Comparison of ENCODE assay signal across 27 cellular contexts in genomic region chr1:11652203-11652780, GRCh38. TPM values are rescaled to one million over a fixed set of nuclear protein-coding genes. Genes with fewer than 3 reads are reported as not detected.
A peak's percentile ranks its signal among the peaks of the same experiment; 100 is the strongest.
DNase-seq lines count a peak whose midpoint lies in the region; ATAC-seq and TF ChIP-seq lines count a peak whose summit lies in the region.
"Had no signal": no experiment of that assay in that cellular context is flagged by ENCODE, and none has a peak within 500 bp of the region (broad histone marks: within the 10 kb centered on the region; RNA-seq: fewer than 3 reads in every experiment).

No MANE protein-coding gene starts in this region.

- no peak for ATAC-seq in CD4-positive, alpha-beta T cell (ENCODE audit: poor library complexity)
- ATAC-seq in naive thymus-derived CD8-positive, alpha-beta T cell: no peak
- ATAC-seq in upper lobe of right lung (no peak), GM21576 (IDR thresholded peaks at IDR 0.05; ENCODE audit: unreplicated experiment) (no peak)
- ATAC-seq: GM12878, heart left ventricle, left lobe of liver, SK-N-SH treated with all-trans-retinoic acid at 6 μM for 48 hours, WTC11 had no signal

- H3K27ac Mint-ChIP-seq in CD4-positive, alpha-beta T cell: peak overlapping the region; percentile 51
- no peak overlapping the region for H3K27ac Mint-ChIP-seq in activated T-helper 1 cell treated with anti-CD3 and anti-CD28 coated beads, Interleukin-12 subunit alpha, Interleukin-12 subunit beta, Interleukin-2, Interleukin-4 antibody, amounts not matched to agents 30 ng/mL and 10 ng/mL and 1 ng/mL, durations not matched to agents 14 hours and 24 hours and 36 hours
- peak overlapping the region in 5 of 10 donors; percentile 52 to 88 (median 64) for H3K27ac Mint-ChIP-seq in naive thymus-derived CD8-positive, alpha-beta T cell
- H3K27ac Mint-ChIP-seq: nephron progenitor cell, WTC11 had no signal

- no peak overlapping the region for H3K27ac ChIP-seq in CD4-positive, alpha-beta T cell (ENCODE audit: low read depth, low read length)
- H3K27ac ChIP-seq in upper lobe of right lung: no peak overlapping the region
- H3K27ac ChIP-seq: heart left ventricle, prostate gland had no signal

- peak overlapping the region; percentile 39; the same call in 1 of the 2 replicates for H3K9ac ChIP-seq in ES-I3 (ENCODE audit: low read depth, low read length)

- H3K9me3 ChIP-seq in CD4-positive, alpha-beta T cell (ENCODE audit: control insufficient read depth, low read length): no peaks in the 10 kb centered on the region
- H3K9me3 ChIP-seq in ES-I3 (ENCODE audit: control insufficient read depth, insufficient read depth, low read length) (no peaks in the 10 kb centered on the region), upper lobe of right lung (no peaks in the 10 kb centered on the region)
- H3K9me3 ChIP-seq: heart left ventricle, prostate gland had no signal

- peaks cover 51% of the 10 kb centered on the region for H3K4me1 Mint-ChIP-seq in CD4-positive, alpha-beta T cell (ENCODE audit: low read depth)
- peaks cover 23% of the 10 kb centered on the region for H3K4me1 Mint-ChIP-seq in activated T-helper 1 cell treated with anti-CD3 and anti-CD28 coated beads, Interleukin-12 subunit alpha, Interleukin-12 subunit beta, Interleukin-2, Interleukin-4 antibody, amounts not matched to agents 30 ng/mL and 10 ng/mL and 1 ng/mL, durations not matched to agents 14 hours and 24 hours and 36 hours (ENCODE audit: low read depth)
- H3K4me1 Mint-ChIP-seq in naive thymus-derived CD8-positive, alpha-beta T cell: peaks cover 12 to 45% (median 36%) of the 10 kb centered on the region in 4 donors

- H3K4me3 Mint-ChIP-seq in CD4-positive, alpha-beta T cell: peak overlapping the region; percentile 80
- peak overlapping the region; percentile 45 for H3K4me3 Mint-ChIP-seq in activated T-helper 1 cell treated with anti-CD3 and anti-CD28 coated beads, Interleukin-12 subunit alpha, Interleukin-12 subunit beta, Interleukin-2, Interleukin-4 antibody, amounts not matched to agents 30 ng/mL and 10 ng/mL and 1 ng/mL, durations not matched to agents 14 hours and 24 hours and 36 hours
- H3K4me3 Mint-ChIP-seq in naive thymus-derived CD8-positive, alpha-beta T cell: peak overlapping the region in 8 of 10 donors; percentile 12 to 85 (median 60)
- H3K4me3 Mint-ChIP-seq: nephron progenitor cell had no signal

- CTCF ChIA-PET in CD4-positive, alpha-beta T cell (lab: Charles Lee): interaction anchor here (0.6 to 4.6 kb wide), 3 partner anchors 12 to 849 kb away, joined by 3 to 33 read pairs (median 14); partner anchors contain the start of gene FBXO6

- POLR2A ChIA-PET in CD4-positive, alpha-beta T cell (lab: Charles Lee): interaction anchor here (1.1 to 4.6 kb wide), 4 partner anchors 12 to 256 kb away, joined by 3 to 47 read pairs (median 16); partner anchors contain the start of gene FBXO6
- POLR2A ChIA-PET in naive thymus-derived CD8-positive, alpha-beta T cell (lab: Charles Lee): interaction anchor here (7.3 kb wide), 1 partner anchor 67 kb away, joined by 70 read pairs; no protein-coding TSS in a partner anchor

- no peak for DNase-seq in CD4-positive, alpha-beta T cell
- DNase-seq in activated T-helper 1 cell treated with anti-CD3 and anti-CD28 coated beads, Interleukin-12 subunit alpha, Interleukin-12 subunit beta, Interleukin-2, Interleukin-4 antibody, amounts not matched to agents 30 ng/mL and 10 ng/mL and 1 ng/mL, durations not matched to agents 14 hours and 24 hours and 36 hours (ENCODE audit: low spot score): no peak
- no peak for DNase-seq in naive thymus-derived CD8-positive, alpha-beta T cell
- DNase-seq in retina (no peak), upper lobe of right lung (no peak), NCI-H2107 (lab: John Stamatoyannopoulos, UW) (no peak)
- DNase-seq: activated CD4-positive, alpha-beta T cell treated with anti-CD3 and anti-CD28 coated beads, Interleukin-2, amount 50 U/mL, for 4 hours; activated CD8-positive, alpha-beta memory T cell treated with anti-CD3 and anti-CD28 coated beads, Interleukin-2, amount 50 U/mL, for 4 hours; activated effector memory CD4-positive, alpha-beta T cell treated with Interleukin-2 at 50 U/mL for 16 hours; DMS79; dorsolateral prefrontal cortex; heart left ventricle; NCI-H1092 treated with DMSO at 0.1 percent for 48 hours; NCI-H2029 treated with DMSO at 0.1 percent for 48 hours; nephron progenitor cell; stimulated activated CD4-positive, alpha-beta T cell treated with anti-CD3 and anti-CD28 coated beads, Interleukin-1b, Interleukin-23, amount 100 ng/mL, for 48 hours; stimulated activated naive CD4-positive, alpha-beta T cell; T1000 had no signal

- H3K36me3 ChIP-seq in ES-I3 (ENCODE audit: insufficient read depth, low read length) (0 out of 2 replicates have a peak, but pooled peaks cover 3% of the 10 kb centered on the region), upper lobe of right lung (peaks cover 8% of the 10 kb centered on the region)
- H3K36me3 ChIP-seq: prostate gland had no signal

- no peak overlapping the region for H3K4me3 ChIP-seq in upper lobe of right lung
- H3K4me3 ChIP-seq: GM12878, heart left ventricle, prostate gland, skin epidermis had no signal

- H3K27me3 Mint-ChIP-seq in CD4-positive, alpha-beta T cell: no peaks in the 10 kb centered on the region
- H3K27me3 Mint-ChIP-seq in activated T-helper 1 cell treated with anti-CD3 and anti-CD28 coated beads, Interleukin-12 subunit alpha, Interleukin-12 subunit beta, Interleukin-2, Interleukin-4 antibody, amounts not matched to agents 30 ng/mL and 10 ng/mL and 1 ng/mL, durations not matched to agents 14 hours and 24 hours and 36 hours (ENCODE audit: insufficient read depth): peaks cover 17% of the 10 kb centered on the region
- H3K27me3 Mint-ChIP-seq in naive thymus-derived CD8-positive, alpha-beta T cell: no peaks in the 10 kb centered on the region

- H3K27me3 ChIP-seq in CD4-positive, alpha-beta T cell (ENCODE audit: control insufficient read depth, insufficient read depth, low read length): no peaks in the 10 kb centered on the region
- H3K27me3 ChIP-seq in upper lobe of right lung: no peaks in the 10 kb centered on the region
- H3K27me3 ChIP-seq: dorsolateral prefrontal cortex had no signal

- no peaks in the 10 kb centered on the region for H3K9me3 Mint-ChIP-seq in CD4-positive, alpha-beta T cell
- H3K9me3 Mint-ChIP-seq in activated T-helper 1 cell treated with anti-CD3 and anti-CD28 coated beads, Interleukin-12 subunit alpha, Interleukin-12 subunit beta, Interleukin-2, Interleukin-4 antibody, amounts not matched to agents 30 ng/mL and 10 ng/mL and 1 ng/mL, durations not matched to agents 14 hours and 24 hours and 36 hours: no peaks in the 10 kb centered on the region
- no peaks in the 10 kb centered on the region for H3K9me3 Mint-ChIP-seq in naive thymus-derived CD8-positive, alpha-beta T cell
- H3K9me3 Mint-ChIP-seq: nephron progenitor cell, WTC11 had no signal

- peaks cover 8% of the 10 kb centered on the region for H3K36me3 Mint-ChIP-seq in CD4-positive, alpha-beta T cell (ENCODE audit: low read depth)
- H3K36me3 Mint-ChIP-seq in activated T-helper 1 cell treated with anti-CD3 and anti-CD28 coated beads, Interleukin-12 subunit alpha, Interleukin-12 subunit beta, Interleukin-2, Interleukin-4 antibody, amounts not matched to agents 30 ng/mL and 10 ng/mL and 1 ng/mL, durations not matched to agents 14 hours and 24 hours and 36 hours (ENCODE audit: low read depth): peaks cover 2% of the 10 kb centered on the region
- H3K36me3 Mint-ChIP-seq in naive thymus-derived CD8-positive, alpha-beta T cell: peaks cover 0 to 5% (median 0%) of the 10 kb centered on the region in 3 donors

- H3K4me1 ChIP-seq in ES-I3 (ENCODE audit: insufficient read depth, low read length): peaks cover 28% of the 10 kb centered on the region
- peaks cover 31% of the 10 kb centered on the region for H3K4me1 ChIP-seq in upper lobe of right lung

- no peak for TF ChIP-seq CTCF in CD4-positive, alpha-beta T cell (IDR thresholded peaks at IDR 0.05)
- no peak for TF ChIP-seq CTCF in upper lobe of right lung (IDR thresholded peaks at IDR 0.05)

- intact Hi-C loops in CD4-positive, alpha-beta T cell (cut with DNase I, micrococcal nuclease): loop anchor here in 1 of 2 experiments (5.0 kb wide), 2 partner anchors 155 to 255 kb away; partner anchors contain the start of genes CLCN6 and MTHFR
- intact Hi-C loops in activated T-helper 1 cell treated with anti-CD3 and anti-CD28 coated beads, Interleukin-12 subunit alpha, Interleukin-12 subunit beta, Interleukin-2, Interleukin-4 antibody, amounts not matched to agents 30 ng/mL and 10 ng/mL and 1 ng/mL, durations not matched to agents 14 hours and 24 hours and 36 hours (cut with micrococcal nuclease): loop anchor here (5.0 kb wide), 2 partner anchors 155 to 255 kb away; partner anchors contain the start of genes CLCN6 and MTHFR
- intact Hi-C loops in upper lobe of right lung (cut with DNase I): loop anchor here (5.0 kb wide), 1 partner anchor 70 kb away; no protein-coding TSS in a partner anchor

RNA-seq across cellular contexts. Expression of gene FBXO2, which starts 1.9 kb away (rescaled TPM):
- total RNA-seq in CD4-positive, alpha-beta T cell: 1 to 10 TPM; 3.2 to 3.7 TPM
- total RNA-seq in activated T-helper 1 cell treated with anti-CD3 and anti-CD28 coated beads, Interleukin-12 subunit alpha, Interleukin-12 subunit beta, Interleukin-2, Interleukin-4 antibody, amounts not matched to agents 30 ng/mL and 10 ng/mL and 1 ng/mL, durations not matched to agents 14 hours and 24 hours and 36 hours: 0.60 and 0.93 TPM in 2 replicates
- total RNA-seq in naive thymus-derived CD8-positive, alpha-beta T cell: 1 to 10 TPM; 2.5 to 3.8 TPM
- polyA plus RNA-seq in naive thymus-derived CD8-positive, alpha-beta T cell: 1 to 10 TPM; 2.3 to 5.4 (median 3.6) TPM
- total RNA-seq in upper lobe of right lung: 11.2 TPM

RNA-seq across cellular contexts. Expression of gene FBXO44, which starts 2.4 kb away (rescaled TPM):
- 10 to 100 TPM; 44.9 to 48.4 TPM for total RNA-seq in CD4-positive, alpha-beta T cell
- 22.0 and 24.2 TPM in 2 replicates for total RNA-seq in activated T-helper 1 cell treated with anti-CD3 and anti-CD28 coated beads, Interleukin-12 subunit alpha, Interleukin-12 subunit beta, Interleukin-2, Interleukin-4 antibody, amounts not matched to agents 30 ng/mL and 10 ng/mL and 1 ng/mL, durations not matched to agents 14 hours and 24 hours and 36 hours
- 10 to 100 TPM; 54.3 to 55.7 TPM for total RNA-seq in naive thymus-derived CD8-positive, alpha-beta T cell
- 10 to 100 TPM in 1 of 3 donors, 1 to 10 TPM in 2; 6.4 to 10.1 (median 9.5) TPM for polyA plus RNA-seq in naive thymus-derived CD8-positive, alpha-beta T cell
- total RNA-seq in upper lobe of right lung: 19.8 TPM

RNA-seq across cellular contexts. Expression of gene FBXO6, which starts 11.7 kb away (rescaled TPM):
- total RNA-seq in CD4-positive, alpha-beta T cell: 1 to 10 TPM; 1.6 to 1.9 TPM
- 15.7 and 17.2 TPM in 2 replicates for total RNA-seq in activated T-helper 1 cell treated with anti-CD3 and anti-CD28 coated beads, Interleukin-12 subunit alpha, Interleukin-12 subunit beta, Interleukin-2, Interleukin-4 antibody, amounts not matched to agents 30 ng/mL and 10 ng/mL and 1 ng/mL, durations not matched to agents 14 hours and 24 hours and 36 hours
- total RNA-seq in naive thymus-derived CD8-positive, alpha-beta T cell: 1 to 10 TPM; 3.2 to 3.7 TPM
- polyA plus RNA-seq in naive thymus-derived CD8-positive, alpha-beta T cell: 10 to 100 TPM; 12.9 to 22.2 (median 14.0) TPM
- total RNA-seq in upper lobe of right lung: 16.7 TPM

RNA-seq across cellular contexts. Expression of gene MAD2L2, which starts 28.7 kb away (rescaled TPM):
- 10 to 100 TPM; 24.6 to 28.3 TPM for total RNA-seq in CD4-positive, alpha-beta T cell
- 76.9 and 81.8 TPM in 2 replicates for total RNA-seq in activated T-helper 1 cell treated with anti-CD3 and anti-CD28 coated beads, Interleukin-12 subunit alpha, Interleukin-12 subunit beta, Interleukin-2, Interleukin-4 antibody, amounts not matched to agents 30 ng/mL and 10 ng/mL and 1 ng/mL, durations not matched to agents 14 hours and 24 hours and 36 hours
- 10 to 100 TPM; 19.7 to 21.3 TPM for total RNA-seq in naive thymus-derived CD8-positive, alpha-beta T cell
- 10 to 100 TPM; 52.2 to 66.1 (median 54.2) TPM for polyA plus RNA-seq in naive thymus-derived CD8-positive, alpha-beta T cell
- total RNA-seq in upper lobe of right lung: 23.5 TPM

RNA-seq across cellular contexts. Expression of gene DRAXIN, which starts 39.2 kb away (rescaled TPM):
- under 1 TPM; 0.05 to 0.08 TPM for total RNA-seq in CD4-positive, alpha-beta T cell
- 0.07 TPM in 1 of 2 replicates, not detected in the other for total RNA-seq in activated T-helper 1 cell treated with anti-CD3 and anti-CD28 coated beads, Interleukin-12 subunit alpha, Interleukin-12 subunit beta, Interleukin-2, Interleukin-4 antibody, amounts not matched to agents 30 ng/mL and 10 ng/mL and 1 ng/mL, durations not matched to agents 14 hours and 24 hours and 36 hours
- total RNA-seq in naive thymus-derived CD8-positive, alpha-beta T cell: under 1 TPM; 0.22 to 0.29 TPM
- under 1 TPM; 0.07 to 0.29 (median 0.14) TPM for polyA plus RNA-seq in naive thymus-derived CD8-positive, alpha-beta T cell
- 0.09 TPM for total RNA-seq in upper lobe of right lung
- total RNA-seq: left lobe of liver, mesenteric fat pad had no signal
